8 cellular contexts compared by ENCODE assay signal in the genomic region with DNA sequence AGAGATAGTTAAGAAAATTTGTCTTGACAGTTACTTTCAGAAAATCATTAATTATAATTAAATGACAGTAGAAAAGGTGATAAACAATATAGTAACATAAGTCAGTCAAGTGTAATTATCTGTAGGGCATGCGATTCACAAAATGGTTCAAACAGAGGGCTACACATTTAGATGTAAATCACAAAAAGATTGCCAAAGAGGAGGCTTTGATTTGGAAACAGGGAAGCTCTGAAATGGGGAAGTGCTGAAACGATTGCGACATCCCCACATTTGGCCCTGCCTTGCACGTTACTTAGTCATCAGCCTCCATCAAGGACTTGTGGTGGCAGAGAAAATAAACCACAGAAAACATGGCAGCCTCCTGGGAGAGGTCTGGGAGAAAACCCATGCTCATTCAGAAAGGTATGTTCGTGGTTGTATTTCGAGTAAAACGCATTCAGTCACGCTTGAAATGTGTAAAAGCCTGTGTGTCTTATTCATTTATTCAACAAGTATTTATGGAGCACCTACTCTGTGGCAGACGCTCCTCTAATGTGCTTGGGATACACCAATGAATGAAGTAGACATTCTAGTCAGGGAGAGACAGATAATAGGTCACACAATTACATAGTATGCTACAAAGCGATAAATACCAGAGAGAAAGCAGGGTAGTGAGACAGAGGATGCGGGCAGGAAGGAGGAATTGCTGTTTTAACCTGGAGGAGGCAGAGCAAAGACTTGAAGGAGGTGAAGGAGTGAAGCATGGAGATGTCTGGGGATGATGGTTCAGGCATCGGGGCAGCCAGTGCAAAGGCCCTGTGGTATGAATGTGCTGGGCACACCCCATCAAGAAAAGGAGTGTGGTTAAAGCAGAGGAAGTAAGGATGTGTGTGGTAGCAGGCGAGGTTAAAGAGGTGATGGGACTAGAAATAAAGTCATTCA. TPM values are rescaled to one million over a fixed set of nuclear protein-coding genes. Genes with fewer than 3 reads are reported as not detected.
DNase-seq lines count a peak whose midpoint lies in the region; ATAC-seq and TF ChIP-seq lines count a peak whose summit lies in the region.

No MANE protein-coding gene starts in this region.

- H3K4me3 Mint-ChIP-seq in endodermal cell: no peak overlapping the region

- POLR2A ChIA-PET in HEK293T (lab: Yijun Ruan, JAX): no interaction called here

- no peak overlapping the region for H3K9ac ChIP-seq in endodermal cell (ENCODE audit: extremely low read depth, low read length, poor library complexity, severe bottlenecking)

- no peaks in the 10 kb centered on the region for H3K27me3 Mint-ChIP-seq in endodermal cell (ENCODE audit: insufficient read depth)

- H3K36me3 Mint-ChIP-seq in endodermal cell (ENCODE audit: low read depth): peaks cover 19% of the 10 kb centered on the region

- no peak for TF ChIP-seq CTCF in endodermal cell (conservative IDR thresholded peaks at IDR 0.05)
- no peak for TF ChIP-seq CTCF in BE2C (IDR thresholded peaks at IDR 0.05; ENCODE audit: low read depth, low read length)

- DNase-seq in EH (ENCODE audit: low read depth) (peak; percentile 98), endodermal cell (peak; percentile 64), myocyte (ENCODE audit: low read depth) (peak; percentile 91), HEK293T (ENCODE audit: extremely low spot score) (no peak), BE2C (no peak)

- H3K4me1 ChIP-seq in endodermal cell (ENCODE audit: control insufficient read depth, insufficient read depth, low read length) (peaks cover 3% of the 10 kb centered on the region), BE2C (no peaks in the 10 kb centered on the region)

- no peak overlapping the region for H3K27ac ChIP-seq in endodermal cell (ENCODE audit: low read depth, low read length)

- H3K27me3 ChIP-seq in endodermal cell (ENCODE audit: control insufficient read depth, insufficient read depth, low read length, poor library complexity, severe bottlenecking) (no peaks in the 10 kb centered on the region), BE2C (no peaks in the 10 kb centered on the region)

- peak; percentile 51 for ATAC-seq in GM19438 (IDR thresholded peaks at IDR 0.05; ENCODE audit: low read depth, unreplicated experiment)
- ATAC-seq in HG03442 (IDR thresholded peaks at IDR 0.05; ENCODE audit: unreplicated experiment): peak; percentile 59

- no peaks in the 10 kb centered on the region for H3K9me3 Mint-ChIP-seq in endodermal cell

- H3K9me3 ChIP-seq in endodermal cell (ENCODE audit: control insufficient read depth, low read length): no peaks in the 10 kb centered on the region
- no peaks in the 10 kb centered on the region for H3K9me3 ChIP-seq in BE2C

- H3K4me1 Mint-ChIP-seq in endodermal cell: peaks cover 46% of the 10 kb centered on the region

- CTCF ChIA-PET in HEK293T (lab: Yijun Ruan, JAX): no interaction called here

- H3K4me3 ChIP-seq in endodermal cell (ENCODE audit: low read length): no peak overlapping the region
- no peak overlapping the region for H3K4me3 ChIP-seq in BE2C (ENCODE audit: low read depth, low read length)

- WGBS in endodermal cell (ENCODE audit: insufficient coverage in 1 of 2, insufficient read length in 1 of 2), 2 experiments: 79 to 80% methylated on average over 11 to 13 of the region's 13 CpGs

- no peaks in the 10 kb centered on the region for H3K36me3 ChIP-seq in endodermal cell (ENCODE audit: control insufficient read depth, insufficient read depth, low read length)
- H3K36me3 ChIP-seq in BE2C: no peaks in the 10 kb centered on the region

- peak overlapping the region; percentile 35 for H3K27ac Mint-ChIP-seq in endodermal cell

TF ChIP-seq in PFSK-1, 5 proteins besides CTCF, POLR2A, EP300 and RAD21:
- TF ChIP-seq FOXP2 (optimal IDR thresholded peaks at IDR 0.05; ENCODE audit: borderline replicate concordance, extremely low read depth, extremely low read length, insufficient read depth) (peak; percentile 46), TAF1 (IDR thresholded peaks at IDR 0.05; ENCODE audit: borderline replicate concordance, insufficient read depth, low read length) (no peak; the same call in 1 of the 2 replicates), SIN3A (IDR thresholded peaks at IDR 0.05; ENCODE audit: borderline replicate concordance, insufficient read depth, low read length) (peak; percentile 85; the same call in 1 of the 2 replicates), POLR2AphosphoS5 (IDR thresholded peaks at IDR 0.05; ENCODE audit: low read depth, low read length) (peak; percentile 50)
- TF ChIP-seq, protein P1, sequence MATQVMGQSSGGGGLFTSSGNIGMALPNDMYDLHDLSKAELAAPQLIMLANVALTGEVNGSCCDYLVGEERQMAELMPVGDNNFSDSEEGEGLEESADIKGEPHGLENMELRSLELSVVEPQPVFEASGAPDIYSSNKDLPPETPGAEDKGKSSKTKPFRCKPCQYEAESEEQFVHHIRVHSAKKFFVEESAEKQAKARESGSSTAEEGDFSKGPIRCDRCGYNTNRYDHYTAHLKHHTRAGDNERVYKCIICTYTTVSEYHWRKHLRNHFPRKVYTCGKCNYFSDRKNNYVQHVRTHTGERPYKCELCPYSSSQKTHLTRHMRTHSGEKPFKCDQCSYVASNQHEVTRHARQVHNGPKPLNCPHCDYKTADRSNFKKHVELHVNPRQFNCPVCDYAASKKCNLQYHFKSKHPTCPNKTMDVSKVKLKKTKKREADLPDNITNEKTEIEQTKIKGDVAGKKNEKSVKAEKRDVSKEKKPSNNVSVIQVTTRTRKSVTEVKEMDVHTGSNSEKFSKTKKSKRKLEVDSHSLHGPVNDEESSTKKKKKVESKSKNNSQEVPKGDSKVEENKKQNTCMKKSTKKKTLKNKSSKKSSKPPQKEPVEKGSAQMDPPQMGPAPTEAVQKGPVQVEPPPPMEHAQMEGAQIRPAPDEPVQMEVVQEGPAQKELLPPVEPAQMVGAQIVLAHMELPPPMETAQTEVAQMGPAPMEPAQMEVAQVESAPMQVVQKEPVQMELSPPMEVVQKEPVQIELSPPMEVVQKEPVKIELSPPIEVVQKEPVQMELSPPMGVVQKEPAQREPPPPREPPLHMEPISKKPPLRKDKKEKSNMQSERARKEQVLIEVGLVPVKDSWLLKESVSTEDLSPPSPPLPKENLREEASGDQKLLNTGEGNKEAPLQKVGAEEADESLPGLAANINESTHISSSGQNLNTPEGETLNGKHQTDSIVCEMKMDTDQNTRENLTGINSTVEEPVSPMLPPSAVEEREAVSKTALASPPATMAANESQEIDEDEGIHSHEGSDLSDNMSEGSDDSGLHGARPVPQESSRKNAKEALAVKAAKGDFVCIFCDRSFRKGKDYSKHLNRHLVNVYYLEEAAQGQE (IDR thresholded peaks at IDR 0.05; ENCODE audit: insufficient read depth in 1 of 2, low read depth in 2 of 2, low read length in 2 of 2): peak in 1 of 2 experiments; percentile 59; a peak in 1 of 4 replicates
TF ChIP-seq in PFSK-1: peak in this region for 4.

TF ChIP-seq in HEK293T, 16 proteins besides CTCF, POLR2A, EP300 and RAD21:
- no peak for TF ChIP-seq SUZ12 (IDR thresholded peaks at IDR 0.05)
- TF ChIP-seq CTBP1 (IDR thresholded peaks at IDR 0.05; ENCODE audit: borderline replicate concordance): no peak
- no peak for TF ChIP-seq ARNT (IDR thresholded peaks at IDR 0.05)
- TF ChIP-seq SP1 (IDR thresholded peaks at IDR 0.05): no peak
- TF ChIP-seq FOXA1 (IDR thresholded peaks at IDR 0.05): no peak
- TF ChIP-seq TARDBP (IDR thresholded peaks at IDR 0.05): no peak
- TF ChIP-seq, protein P2, sequence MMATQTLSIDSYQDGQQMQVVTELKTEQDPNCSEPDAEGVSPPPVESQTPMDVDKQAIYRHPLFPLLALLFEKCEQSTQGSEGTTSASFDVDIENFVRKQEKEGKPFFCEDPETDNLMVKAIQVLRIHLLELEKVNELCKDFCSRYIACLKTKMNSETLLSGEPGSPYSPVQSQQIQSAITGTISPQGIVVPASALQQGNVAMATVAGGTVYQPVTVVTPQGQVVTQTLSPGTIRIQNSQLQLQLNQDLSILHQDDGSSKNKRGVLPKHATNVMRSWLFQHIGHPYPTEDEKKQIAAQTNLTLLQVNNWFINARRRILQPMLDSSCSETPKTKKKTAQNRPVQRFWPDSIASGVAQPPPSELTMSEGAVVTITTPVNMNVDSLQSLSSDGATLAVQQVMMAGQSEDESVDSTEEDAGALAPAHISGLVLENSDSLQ (IDR thresholded peaks at IDR 0.05): no peak
- TF ChIP-seq FOXM1 (IDR thresholded peaks at IDR 0.05; ENCODE audit: borderline replicate concordance): no peak
- no peak for TF ChIP-seq HDGF (IDR thresholded peaks at IDR 0.05; ENCODE audit: borderline replicate concordance)
- no peak for TF ChIP-seq FOXK2 (IDR thresholded peaks at IDR 0.05)
- TF ChIP-seq LEF1 (IDR thresholded peaks at IDR 0.05; ENCODE audit: borderline replicate concordance): no peak
- no peak for TF ChIP-seq NFRKB (IDR thresholded peaks at IDR 0.05)
- TF ChIP-seq L3MBTL2 (conservative IDR thresholded peaks at IDR 0.05): no peak
- no peak for TF ChIP-seq ZNF384 (IDR thresholded peaks at IDR 0.05)
- TF ChIP-seq ELF4 (IDR thresholded peaks at IDR 0.05): no peak
- TF ChIP-seq BHLHE40 (IDR thresholded peaks at IDR 0.05; ENCODE audit: borderline replicate concordance): no peak

RNA-seq across cellular contexts. Expression of a gene that starts 7.8 kb away (rescaled TPM):
- polyA plus RNA-seq in PFSK-1 (2012; ENCODE audit: insufficient read length, low read depth): 29.2 TPM
- total RNA-seq in endodermal cell: 10 to 100 TPM; 71.7 to 90.6 TPM
- 9.9 TPM for polyA plus RNA-seq in endodermal cell (2013, experiment 1 of 2)
- 8.1 TPM for polyA plus RNA-seq in endodermal cell (2013, experiment 2 of 2)
- not detected in 2 replicates for total RNA-seq in myocyte
- not detected for polyA plus RNA-seq in myocyte (2012)
- not detected for polyA plus RNA-seq in BE2C (2012; ENCODE audit: insufficient read depth, insufficient read length, low read depth)

Comparison
In these comparisons a context has a peak if more than half of its experiments do, and no peak if none do; other contexts are left out.
1. DNase-seq: peak in EH (single experiment), endodermal cell (single experiment) and myocyte (single experiment); none in HEK293T (single experiment) and BE2C (single experiment).
2. RNA of a gene that starts 7.8 kb away (total RNA-seq): 71.7 to 90.6 TPM in endodermal cell; not detected in myocyte; every median in the first group is over 10 times any median in the second.